1 cellular context compared by ENCODE assay signal in genomic region chr10:34131152-34131551, GRCh38.
TF ChIP-seq lines count a peak whose summit lies in the region.

No MANE protein-coding gene starts in this region.

TF ChIP-seq in GM12878, 131 proteins besides CTCF, POLR2A, EP300 and RAD21 (continued from another document):
- TF ChIP-seq CUX1 (IDR thresholded peaks at IDR 0.05; ENCODE audit: insufficient replicate concordance, low read depth, low read length) (no peak), NR2F1 (conservative IDR thresholded peaks at IDR 0.05) (peak; percentile 42; the same call in 1 of the 2 replicates)
